15 cellular contexts compared by ENCODE assay signal in the genomic region with DNA sequence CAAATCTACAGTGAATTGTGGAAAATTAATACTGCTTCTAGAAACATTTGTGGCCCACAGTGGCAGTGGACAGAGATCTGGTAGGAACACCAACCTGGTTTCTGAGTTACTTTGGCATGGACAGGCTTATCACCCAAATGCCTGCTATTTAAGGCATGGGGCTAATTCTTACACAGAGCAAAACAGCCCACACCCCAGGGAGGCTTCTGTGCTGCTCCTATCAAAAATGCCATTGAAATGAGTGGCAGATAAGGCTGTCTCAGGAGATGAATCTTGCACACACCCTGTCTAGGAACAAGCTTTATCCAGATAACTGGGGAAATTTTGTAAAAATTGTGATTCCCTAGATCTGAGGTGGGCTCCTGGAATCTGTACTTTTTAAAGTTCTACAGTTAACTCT.
DNase-seq lines count a peak whose midpoint lies in the region; ATAC-seq lines count a peak whose summit lies in the region.
"Had no signal": no experiment of that assay in that cellular context is flagged by ENCODE, and none has a peak within 500 bp of the region (broad histone marks: within the 10 kb centered on the region; RNA-seq: fewer than 3 reads in every experiment).

No MANE protein-coding gene starts in this region.

- H3K27me3 ChIP-seq in mesendoderm (ENCODE audit: insufficient read depth, low read length, poor library complexity) (no peaks in the 10 kb centered on the region), trophoblast cell (ENCODE audit: insufficient read depth, low read length) (no peaks in the 10 kb centered on the region)

- no peak for ATAC-seq in GM19328 (IDR thresholded peaks at IDR 0.05; ENCODE audit: unreplicated experiment)

- H3K4ac ChIP-seq in mesendoderm (ENCODE audit: low read depth, low read length): peak overlapping the region; percentile 12
- H3K4ac ChIP-seq in trophoblast cell (ENCODE audit: low read depth, low read length): no peak overlapping the region

- H3K9ac ChIP-seq in mesendoderm (ENCODE audit: low read length): no peak overlapping the region
- H3K9ac ChIP-seq in trophoblast cell (ENCODE audit: low read length): no peak overlapping the region

- H3K23ac ChIP-seq in mesendoderm (ENCODE audit: low read length): no peak overlapping the region
- H3K23ac ChIP-seq in trophoblast cell (ENCODE audit: low read length): no peak overlapping the region

- no peak overlapping the region for H3K4me3 ChIP-seq in mesendoderm (ENCODE audit: low read length)
- H3K4me3 ChIP-seq in trophoblast cell (ENCODE audit: low read depth, low read length): no peak overlapping the region
- H3K4me3 ChIP-seq: HAP-1 had no signal

- H4K91ac ChIP-seq in trophoblast cell (ENCODE audit: low read depth, low read length): no peak overlapping the region

- H4K5ac ChIP-seq in mesendoderm (ENCODE audit: low read length): no peak overlapping the region

- H2BK15ac ChIP-seq in mesendoderm (replicated peaks; ENCODE audit: low read depth): no peak overlapping the region

- H3K4me2 ChIP-seq in mesendoderm (ENCODE audit: low read length) (no peak overlapping the region), trophoblast cell (ENCODE audit: low read length) (no peak overlapping the region)

- H3K79me1 ChIP-seq in mesendoderm (ENCODE audit: low read length) (no peaks in the 10 kb centered on the region), trophoblast cell (ENCODE audit: low read length) (peaks cover 9% of the 10 kb centered on the region)

- no peak overlapping the region for H2BK120ac ChIP-seq in mesendoderm (ENCODE audit: low read depth, low read length)
- no peak overlapping the region for H2BK120ac ChIP-seq in trophoblast cell (ENCODE audit: insufficient read depth, low read length, poor library complexity)

- H3K18ac ChIP-seq in mesendoderm (ENCODE audit: low read length) (peak overlapping the region; percentile 51), trophoblast cell (ENCODE audit: low read length) (no peak overlapping the region)

- peak overlapping the region; percentile 2 for H2BK12ac ChIP-seq in trophoblast cell (ENCODE audit: low read length)

- DNase-seq in NCI-H226 (peak; percentile 93), mesendoderm (peak; percentile 39), trophoblast cell (peak; percentile 92), NCI-H2196 (lab: John Stamatoyannopoulos, UW; ENCODE audit: unreplicated experiment) (no peak)
- no peak for DNase-seq in stimulated activated CD4-positive, alpha-beta T cell treated with anti-CD3 and anti-CD28 coated beads, Interleukin-4, amount 100 ng/mL, for 4 hours
- DNase-seq: 8988T; C1 segment of cervical spinal cord; Calu3; CD4-positive, alpha-beta memory T cell; COR-L47; DMS153; DND-41; GOT3 had no signal

- H3K79me2 ChIP-seq in mesendoderm (ENCODE audit: control insufficient read depth, insufficient read depth, low read length) (no peaks in the 10 kb centered on the region), trophoblast cell (ENCODE audit: control insufficient read depth, insufficient read depth, low read length, poor library complexity) (no peaks in the 10 kb centered on the region)

- H2BK5ac ChIP-seq in mesendoderm (ENCODE audit: low read length) (no peak overlapping the region), trophoblast cell (ENCODE audit: low read depth, low read length, poor library complexity) (peak overlapping the region; percentile 46)

- H3K4me1 ChIP-seq in mesendoderm (ENCODE audit: control insufficient read depth, low read depth, low read length) (no peaks in the 10 kb centered on the region), trophoblast cell (ENCODE audit: control insufficient read depth in 1 of 2, insufficient read depth in 2 of 2, low read length in 2 of 2) (peaks cover 8 to 10% of the 10 kb centered on the region in 2 experiments)
- H3K4me1 ChIP-seq: HAP-1 had no signal

- H2AK5ac ChIP-seq in mesendoderm (ENCODE audit: low read length) (no peak overlapping the region), trophoblast cell (ENCODE audit: low read length) (no peak overlapping the region)

- no peak overlapping the region for H3K56ac ChIP-seq in mesendoderm (ENCODE audit: low read length)

- H3K14ac ChIP-seq in trophoblast cell (ENCODE audit: low read length): no peak overlapping the region

- no peak overlapping the region for H3K27ac ChIP-seq in mesendoderm (ENCODE audit: low read depth, low read length)
- no peak overlapping the region for H3K27ac ChIP-seq in trophoblast cell (ENCODE audit: low read depth, low read length)

- H4K8ac ChIP-seq in mesendoderm (ENCODE audit: low read depth, low read length): no peak overlapping the region
- H4K8ac ChIP-seq in trophoblast cell (ENCODE audit: low read depth, low read length): no peak overlapping the region

- no peak overlapping the region for H4K12ac ChIP-seq in trophoblast cell (ENCODE audit: low read depth, low read length)

- no peaks in the 10 kb centered on the region for H3K9me3 ChIP-seq in trophoblast cell (ENCODE audit: insufficient read depth, low read depth, low read length)
- H3K9me3 ChIP-seq: HAP-1 had no signal

- no peak overlapping the region for H2AFZ ChIP-seq in trophoblast cell (ENCODE audit: insufficient read depth, low read length, poor library complexity)

- H3K36me3 ChIP-seq in mesendoderm (ENCODE audit: control insufficient read depth, insufficient read depth, low read length): no peaks in the 10 kb centered on the region
- H3K36me3 ChIP-seq in trophoblast cell (ENCODE audit: control insufficient read depth in 1 of 2, insufficient read depth in 2 of 2, low read length in 2 of 2): no peaks in the 10 kb centered on the region
- H3K36me3 ChIP-seq: HAP-1 had no signal

Comparison
In these comparisons a context has a peak if more than half of its experiments do, and no peak if none do; other contexts are left out.
1. DNase-seq: peak in NCI-H226 (single experiment), mesendoderm (single experiment) and trophoblast cell (2 of 2); none in stimulated activated CD4-positive, alpha-beta T cell treated with anti-CD3 and anti-CD28 coated beads, Interleukin-4, amount 100 ng/mL, for 4 hours (0 of 2) and NCI-H2196 (single experiment).